In genomic region chr18:76981388-76981968, GRCh38 we compare ENCODE assay signal across 11 cellular contexts.
A peak's percentile ranks its signal among the peaks of the same experiment; 100 is the strongest.
DNase-seq lines count a peak whose midpoint lies in the region; ATAC-seq, FAIRE-seq and TF ChIP-seq lines count a peak whose summit lies in the region.
"Had no signal": no experiment of that assay in that cellular context is flagged by ENCODE, and none has a peak within 500 bp of the region (broad histone marks: within the 10 kb centered on the region; RNA-seq: fewer than 3 reads in every experiment).

No MANE protein-coding gene starts in this region.

- peak; percentile 45; the same call in 1 of the 2 replicates for TF ChIP-seq POLR2A in GM12878 (IDR thresholded peaks at IDR 0.05; ENCODE audit: low read depth, low read length)

- intact Hi-C loops in GM12878 (cut with micrococcal nuclease; ENCODE audit: unreplicated experiment): loop anchor here (2.0 kb wide), 1 partner anchor 17 kb away; no protein-coding TSS in a partner anchor

- BruUV-seq in GM12878 (replicated peaks; lab: Mats Ljungman, UMichigan): no TSS peak

- peak in 2 of 3 experiments; percentile 11 to 53; a peak in 3 of 6 replicates for TF ChIP-seq CTCF in GM12878 (IDR thresholded peaks at IDR 0.05 in 2 of 3, conservative IDR thresholded peaks at IDR 0.05 in 1 of 3; ENCODE audit: control insufficient read depth in 2 of 3, extremely low read depth in 1 of 3, insufficient read depth in 1 of 3, low read depth in 3 of 3, low read length in 3 of 3)

- peak; percentile 41 to 59; a peak in 2 of 4 replicates for TF ChIP-seq EP300 in GM12878 (IDR thresholded peaks at IDR 0.05; ENCODE audit: borderline replicate concordance in 1 of 2, control insufficient read depth in 1 of 2, low read depth in 2 of 2, low read length in 2 of 2)

- CTCF ChIA-PET in GM12878 (lab: Yijun Ruan, JAX): interaction anchor here (0.9 to 12.7 kb wide), 18 partner anchors 11 to 230 kb away, joined by 3 to 236 read pairs (median 8); no protein-coding TSS in a partner anchor

- H3K27me3 ChIP-seq in BLaER1 treated with 17β-estradiol and CSF1 and Interleukin-3, amounts not matched to agents 10 nM and 100 nM: no peaks in the 10 kb centered on the region
- no peaks in the 10 kb centered on the region for H3K27me3 ChIP-seq in GM12878 (replicated peaks in 1 of 2; ENCODE audit: control insufficient read depth in 2 of 2, insufficient read depth in 2 of 2, low read length in 1 of 2)
- H3K27me3 ChIP-seq: esophagus squamous epithelium had no signal

- in situ Hi-C loops in GM12878 (cut with MboI): loop anchor here (5.0 to 10.0 kb wide), 2 partner anchors 59 to 177 kb away; no protein-coding TSS in a partner anchor

- DNase-seq in GM12878 (ENCODE audit: low read depth, low spot score) (peak; percentile 52), NCI-H226 (no peak), NCI-H748 (lab: John Stamatoyannopoulos, UW; ENCODE audit: unreplicated experiment) (no peak), SIG-M5 (lab: John Stamatoyannopoulos, UW) (no peak)
- no peak for DNase-seq in activated effector memory CD4-positive, alpha-beta T cell treated with anti-CD3 and anti-CD28 coated beads, Interleukin-2, amount 50 U/mL, for 16 hours
- DNase-seq: esophagus squamous epithelium had no signal

- no peaks in the 10 kb centered on the region for H4K20me1 ChIP-seq in BLaER1 treated with 17β-estradiol and CSF1 and Interleukin-3, amounts not matched to agents 10 nM and 100 nM
- H4K20me1 ChIP-seq in GM12878 (ENCODE audit: control insufficient read depth, insufficient read depth): no peaks in the 10 kb centered on the region

- H3K9ac ChIP-seq in BLaER1 treated with 17β-estradiol and CSF1 and Interleukin-3, amounts not matched to agents 10 nM and 100 nM: no peak overlapping the region
- peak overlapping the region; percentile 17; the same call in 1 of the 2 replicates for H3K9ac ChIP-seq in GM12878 (ENCODE audit: control insufficient read depth, insufficient read depth, low read length)

- WGBS in GM12878 (ENCODE audit: insufficient coverage, insufficient replicate concordance, low lambda C conversion rate, missing lambda C conversion rate): under 1% methylated on average over 13 of the region's 13 CpGs

- peaks cover 24 to 48% (median 31%) of the 10 kb centered on the region in 10 experiments for H3K4me1 ChIP-seq in BLaER1 treated with 17β-estradiol and CSF1 and Interleukin-3, amounts not matched to agents 10 nM and 100 nM
- peaks cover 21% of the 10 kb centered on the region for H3K4me1 ChIP-seq in GM12878 (ENCODE audit: control insufficient read depth, insufficient read depth, low read length)

- POLR2A ChIA-PET in GM12878 (lab: Charles Lee): no interaction called here

- peak; percentile 84 for FAIRE-seq in GM12878 (lab: Jason Lieb, UNC)
- FAIRE-seq: RCC 7860 had no signal

- no peaks in the 10 kb centered on the region for H3K79me2 ChIP-seq in GM12878 (ENCODE audit: control insufficient read depth, insufficient read depth, low read length)

- no peak overlapping the region for H3K27ac ChIP-seq in BLaER1 treated with 17β-estradiol and CSF1 and Interleukin-3, amounts not matched to agents 10 nM and 100 nM
- H3K27ac ChIP-seq in GM12878 (ENCODE audit: control insufficient read depth, insufficient read depth): peak overlapping the region; percentile 69
- H3K27ac ChIP-seq: esophagus squamous epithelium, HL-60 had no signal

- peak; percentile 39; the same call in 1 of the 2 replicates for TF ChIP-seq RAD21 in GM12878 (IDR thresholded peaks at IDR 0.05; ENCODE audit: insufficient read depth, low read depth, low read length)

- no peaks in the 10 kb centered on the region for H3K9me3 ChIP-seq in BLaER1 treated with 17β-estradiol and CSF1 and Interleukin-3, amounts not matched to agents 10 nM and 100 nM (replicated peaks in 1 of 11)
- H3K9me3 ChIP-seq in GM12878 (replicated peaks; ENCODE audit: control insufficient read depth, insufficient read depth, low read length): no peaks in the 10 kb centered on the region
- H3K9me3 ChIP-seq: esophagus squamous epithelium had no signal

- 0 out of 22 replicates have a peak, but pooled peaks cover 0 to 5% (median 0%) of the 10 kb centered on the region in 11 experiments for H3K36me3 ChIP-seq in BLaER1 treated with 17β-estradiol and CSF1 and Interleukin-3, amounts not matched to agents 10 nM and 100 nM
- H3K36me3 ChIP-seq in GM12878 (ENCODE audit: control insufficient read depth in 2 of 2, insufficient read depth in 2 of 2, low read length in 1 of 2): no peaks in the 10 kb centered on the region
- H3K36me3 ChIP-seq: esophagus squamous epithelium had no signal

- peak overlapping the region; percentile 66 for H2AFZ ChIP-seq in GM12878 (ENCODE audit: control insufficient read depth, low read depth, low read length)

- RAD21 ChIA-PET in GM12878 (lab: Charles Lee; ENCODE audit: unreplicated experiment): interaction anchor here (0.6 to 5.5 kb wide), 13 partner anchors 18 to 230 kb away, joined by 3 to 70 read pairs (median 5); no protein-coding TSS in a partner anchor

- SMC1A ChIA-PET in GM12878 (lab: Charles Lee; ENCODE audit: uncharacterized antibody, unreplicated experiment): interaction anchor here (0.6 to 7.6 kb wide), 19 partner anchors 11 to 230 kb away, joined by 3 to 140 read pairs (median 3); no protein-coding TSS in a partner anchor

- ATAC-seq in GM19372 (IDR thresholded peaks at IDR 0.05; ENCODE audit: low read depth, unreplicated experiment): peak; percentile 47
- ATAC-seq in HG03060 (IDR thresholded peaks at IDR 0.05; ENCODE audit: low read depth, unreplicated experiment): peak; percentile 48
- peak; percentile 82 for ATAC-seq in GM12878

- H3K4me3 ChIP-seq in BLaER1 treated with 17β-estradiol and CSF1 and Interleukin-3, amounts not matched to agents 10 nM and 100 nM: no peak overlapping the region
- peak overlapping the region; percentile 29; the same call in 1 of the 2 replicates for H3K4me3 ChIP-seq in GM12878
- H3K4me3 ChIP-seq: esophagus squamous epithelium had no signal

- H3K4me2 ChIP-seq in BLaER1 treated with 17β-estradiol and CSF1 and Interleukin-3, amounts not matched to agents 10 nM and 100 nM: peak overlapping the region in 10 of 11 experiments; percentile 16 to 80 (median 46); a peak in 17 of 22 replicates
- peak overlapping the region; percentile 48 for H3K4me2 ChIP-seq in GM12878 (ENCODE audit: control insufficient read depth, insufficient read depth)

TF ChIP-seq in GM12878, 131 proteins besides CTCF, POLR2A, EP300 and RAD21 (continues in another document):
- TF ChIP-seq SMAD1 (IDR thresholded peaks at IDR 0.05; ENCODE audit: low read depth, partially characterized antibody): no peak
- TF ChIP-seq IRF4 (IDR thresholded peaks at IDR 0.05; ENCODE audit: low read depth, low read length): no peak
- TF ChIP-seq TCF12 (IDR thresholded peaks at IDR 0.05; ENCODE audit: low read depth, low read length): peak; percentile 73; the same call in 1 of the 2 replicates
- no peak for TF ChIP-seq ESRRA (IDR thresholded peaks at IDR 0.05; ENCODE audit: low read length)
- no peak for TF ChIP-seq NBN (IDR thresholded peaks at IDR 0.05)
- TF ChIP-seq IRF5 (IDR thresholded peaks at IDR 0.05; ENCODE audit: borderline replicate concordance): no peak
- TF ChIP-seq SMC3 (IDR thresholded peaks at IDR 0.05; ENCODE audit: borderline replicate concordance, low read length): peak; percentile 32; the same call in 1 of the 2 replicates
- TF ChIP-seq MAX (IDR thresholded peaks at IDR 0.05; ENCODE audit: low read depth, low read length): peak; percentile 37; the same call in 1 of the 2 replicates
- no peak for TF ChIP-seq HDGF (IDR thresholded peaks at IDR 0.05)
- peak in 1 of 2 experiments; percentile 22; a peak in 2 of 4 replicates for TF ChIP-seq IKZF2 (IDR thresholded peaks at IDR 0.05)
- no peak for TF ChIP-seq EGR1 (IDR thresholded peaks at IDR 0.05; ENCODE audit: borderline replicate concordance in 1 of 2, low read depth in 2 of 2, low read length in 2 of 2)
- 0 out of 2 replicates have a peak, but pooled peaks have one; percentile 26 for TF ChIP-seq TCF3 (IDR thresholded peaks at IDR 0.05; ENCODE audit: borderline replicate concordance, insufficient read depth, low read depth, low read length)
- peak; percentile 91; the same call in 1 of the 2 replicates for TF ChIP-seq RB1 (IDR thresholded peaks at IDR 0.05; ENCODE audit: borderline replicate concordance)
- TF ChIP-seq IKZF1 (conservative IDR thresholded peaks at IDR 0.05): peak; percentile 45; the same call in 1 of the 2 replicates
- 0 out of 2 replicates have a peak, but pooled peaks have one; percentile 11 for TF ChIP-seq CREM (IDR thresholded peaks at IDR 0.05; ENCODE audit: low read depth)
- no peak for TF ChIP-seq CHD1 (IDR thresholded peaks at IDR 0.05; ENCODE audit: low read depth, low read length)
- no peak for TF ChIP-seq TBL1XR1 (IDR thresholded peaks at IDR 0.05; ENCODE audit: low read depth, low read length)
- 0 out of 2 replicates have a peak, but pooled peaks have one; percentile 30 for TF ChIP-seq MLLT1 (IDR thresholded peaks at IDR 0.05)
